ENCODE assay signal across 15 cellular contexts in genomic region chr6:71367763-71368162, GRCh38.
A peak's percentile ranks its signal among the peaks of the same experiment; 100 is the strongest.
DNase-seq lines count a peak whose midpoint lies in the region; ATAC-seq and TF ChIP-seq lines count a peak whose summit lies in the region.
"Had no signal": no experiment of that assay in that cellular context is flagged by ENCODE, and none has a peak within 500 bp of the region (broad histone marks: within the 10 kb centered on the region; RNA-seq: fewer than 3 reads in every experiment).

No MANE protein-coding gene starts in this region.

- no peak overlapping the region for H3K4me3 ChIP-seq in Panc1 (ENCODE audit: low read depth in 2 of 2, low read length in 2 of 2)
- no peak overlapping the region for H3K4me3 ChIP-seq in fibroblast of the aortic adventitia (ENCODE audit: low read depth, low read length)
- H3K4me3 ChIP-seq: gastroesophageal sphincter, prostate gland, uterus had no signal

- DNase-seq in stimulated activated naive CD8-positive, alpha-beta T cell treated with anti-CD3 and anti-CD28 coated beads, Interleukin-15, amount 100 ng/mL, for 72 hours, result no peak
- DNase-seq in stimulated activated naive CD8-positive, alpha-beta T cell treated with anti-CD3 and anti-CD28 coated beads, Interleukin-15, Interleukin-2, amounts not matched to agents 100 U/mL and 50 U/mL, for 24 hours, result no peak
- DNase-seq in Panc1 (ENCODE audit: low read depth, low spot score), result no peak
- DNase-seq in fibroblast of the aortic adventitia (ENCODE audit: low read depth), result peak; percentile 13
- DNase-seq in superior temporal gyrus (ENCODE audit: extremely low spot score), result no peak
- DNase-seq in NCI-H2029 (lab: John Stamatoyannopoulos, UW), result no peak
- DNase-seq in NCI-H510A (lab: John Stamatoyannopoulos, UW), result no peak
- DNase-seq in DMS114 treated with DMSO at 0.1 percent for 48 hours (lab: John Stamatoyannopoulos, UW; ENCODE audit: unreplicated experiment), result no peak
- DNase-seq: activated CD4-positive, alpha-beta T cell treated with anti-CD3 and anti-CD28 coated beads for 1 hour; activated T-cell treated with anti-CD3 and anti-CD28 coated beads, Interleukin-2, amount 50 U/mL, for 48 hours; aorta; T-cell; uterus had no signal

- TF ChIP-seq CTCF in Panc1 (IDR thresholded peaks at IDR 0.05), result no peak
- TF ChIP-seq CTCF in fibroblast of the aortic adventitia (IDR thresholded peaks at IDR 0.05; ENCODE audit: insufficient read depth, low read length), result no peak

- H3K4me3 Mint-ChIP-seq in stimulated activated naive CD8-positive, alpha-beta T cell treated with anti-CD3 and anti-CD28 coated beads, Interleukin-15, amount 100 ng/mL, for 72 hours, result no peak overlapping the region
- H3K4me3 Mint-ChIP-seq: T-cell had no signal

- CTCF ChIA-PET in Panc1 (lab: Charles Lee), result no interaction called here

- peaks cover 8% of the 10 kb centered on the region for H3K27me3 Mint-ChIP-seq in stimulated activated naive CD8-positive, alpha-beta T cell treated with anti-CD3 and anti-CD28 coated beads, Interleukin-15, amount 100 ng/mL, for 72 hours

- intact Hi-C loops in Panc1 (cut with micrococcal nuclease; ENCODE audit: unreplicated experiment), result no loop called here

- H3K27ac ChIP-seq in Panc1 (ENCODE audit: low read length), result 0 out of 2 replicates have a peak overlapping the region, but pooled peaks have one; percentile 1
- H3K27ac ChIP-seq: gastroesophageal sphincter, prostate gland, uterus had no signal

- peaks cover 9% of the 10 kb centered on the region for H3K36me3 ChIP-seq in Panc1 (ENCODE audit: control insufficient read depth, insufficient read depth, low read length)
- H3K36me3 ChIP-seq: prostate gland, uterus had no signal

- H3K9me3 Mint-ChIP-seq in stimulated activated naive CD8-positive, alpha-beta T cell treated with anti-CD3 and anti-CD28 coated beads, Interleukin-15, amount 100 ng/mL, for 72 hours, result no peaks in the 10 kb centered on the region
- H3K9me3 Mint-ChIP-seq: T-cell had no signal

- H3K27me3 ChIP-seq in Panc1 (ENCODE audit: control insufficient read depth, insufficient read depth, low read length), result no peaks in the 10 kb centered on the region
- H3K27me3 ChIP-seq: gastroesophageal sphincter, uterus had no signal

- no peaks in the 10 kb centered on the region for H3K9me3 ChIP-seq in Panc1 (ENCODE audit: control insufficient read depth, insufficient read depth, low read depth, low read length)
- H3K9me3 ChIP-seq: gastroesophageal sphincter, prostate gland, uterus had no signal

- peaks cover 7% of the 10 kb centered on the region for H3K4me1 Mint-ChIP-seq in stimulated activated naive CD8-positive, alpha-beta T cell treated with anti-CD3 and anti-CD28 coated beads, Interleukin-15, amount 100 ng/mL, for 72 hours

- POLR2A ChIA-PET in Panc1 (lab: Charles Lee), result no interaction called here

- H3K27ac Mint-ChIP-seq in stimulated activated naive CD8-positive, alpha-beta T cell treated with anti-CD3 and anti-CD28 coated beads, Interleukin-15, amount 100 ng/mL, for 72 hours, result peak overlapping the region; percentile 80 to 84
- H3K27ac Mint-ChIP-seq: T-cell had no signal

- ATAC-seq in stimulated activated naive CD8-positive, alpha-beta T cell treated with anti-CD3 and anti-CD28 coated beads, Interleukin-15, amount 100 ng/mL, for 72 hours, result no peak
- ATAC-seq in stimulated activated naive CD8-positive, alpha-beta T cell treated with anti-CD3 and anti-CD28 coated beads, Interleukin-15, Interleukin-2, amounts not matched to agents 100 U/mL and 50 U/mL, for 24 hours, result no peak
- no peak for ATAC-seq in Panc1
- ATAC-seq: gastroesophageal sphincter, T-cell had no signal

- no TSS peak for BruUV-seq in Panc1 (replicated peaks; lab: Mats Ljungman, UMichigan)

- peaks cover 24% of the 10 kb centered on the region for H3K4me1 ChIP-seq in Panc1 (ENCODE audit: control insufficient read depth, insufficient read depth, low read length)
- H3K4me1 ChIP-seq: prostate gland, uterus had no signal

- in situ Hi-C loops in Panc1 (cut with HindIII; ENCODE audit: low pct_unique_long_range_greater_than_20kb, low sequenced_read_pairs), result no loop called here
